13 cellular contexts compared by ENCODE assay signal in genomic region chr14:89330236-89331002, GRCh38.
DNase-seq lines count a peak whose midpoint lies in the region; ATAC-seq and FAIRE-seq lines count a peak whose summit lies in the region.
"Had no signal": no experiment of that assay in that cellular context is flagged by ENCODE, and none has a peak within 500 bp of the region (broad histone marks: within the 10 kb centered on the region; RNA-seq: fewer than 3 reads in every experiment).

No MANE protein-coding gene starts in this region.

- H3K27ac Mint-ChIP-seq in activated T-helper 17 cell treated with anti-CD3 and anti-CD28 coated beads, Interleukin-2, amount 50 U/mL, for 72 hours, result peak overlapping the region; percentile 63
- no peak overlapping the region for H3K27ac Mint-ChIP-seq in stimulated activated effector memory CD8-positive, alpha-beta T cell treated with anti-CD3 and anti-CD28 coated beads, Interleukin-12 subunit alpha, Interleukin-12 subunit beta, amount 100 ng/mL, for 72 hours
- H3K27ac Mint-ChIP-seq: activated T-cell treated with anti-CD3 and anti-CD28 coated beads, Interleukin-2, amount 50 U/mL, for 72 hours; T-helper 1 cell treated with Interleukin-12 subunit alpha and Interleukin-12 subunit beta and Interleukin-4 antibody, amounts not matched to agents 30 μg/mL and 1 μg/mL, for 36 hours had no signal

- no peaks in the 10 kb centered on the region for H3K4me1 ChIP-seq in small intestine (ENCODE audit: control insufficient read depth in 2 of 2, insufficient read depth in 1 of 2, low read depth in 1 of 2, low read length in 1 of 2)

- no peak for FAIRE-seq in small intestine (lab: Jason Lieb, UNC)
- FAIRE-seq: urothelium cell line had no signal

- H3K9me3 ChIP-seq in small intestine (ENCODE audit: control insufficient read depth, low read depth), result no peaks in the 10 kb centered on the region

- H3K4me1 Mint-ChIP-seq in activated T-helper 17 cell treated with anti-CD3 and anti-CD28 coated beads, Interleukin-2, amount 50 U/mL, for 72 hours, result peaks cover 32% of the 10 kb centered on the region
- peaks cover 60% of the 10 kb centered on the region for H3K4me1 Mint-ChIP-seq in stimulated activated effector memory CD8-positive, alpha-beta T cell treated with anti-CD3 and anti-CD28 coated beads, Interleukin-12 subunit alpha, Interleukin-12 subunit beta, amount 100 ng/mL, for 72 hours

- WGBS in small intestine, 3 donors, result 79 to 85% (median 85%) methylated on average over 11 of the region's 11 CpGs

- H3K36me3 ChIP-seq in small intestine (ENCODE audit: control insufficient read depth in 2 of 2, insufficient read depth in 2 of 2, low read length in 2 of 2), result no peaks in the 10 kb centered on the region

- no peaks in the 10 kb centered on the region for H3K27me3 ChIP-seq in small intestine (ENCODE audit: control insufficient read depth in 2 of 2, insufficient read depth in 2 of 2, low read length in 2 of 2)

- H3K36me3 Mint-ChIP-seq in activated T-helper 17 cell treated with anti-CD3 and anti-CD28 coated beads, Interleukin-2, amount 50 U/mL, for 72 hours (ENCODE audit: low read depth), result peaks cover 20% of the 10 kb centered on the region
- peaks cover 16% of the 10 kb centered on the region for H3K36me3 Mint-ChIP-seq in stimulated activated effector memory CD8-positive, alpha-beta T cell treated with anti-CD3 and anti-CD28 coated beads, Interleukin-12 subunit alpha, Interleukin-12 subunit beta, amount 100 ng/mL, for 72 hours

- ATAC-seq in activated T-helper 17 cell treated with anti-CD3 and anti-CD28 coated beads, Interleukin-2, amount 50 U/mL, for 72 hours (replicated peaks), result no peak
- ATAC-seq in left ventricle myocardium superior (peak; percentile 91), HG03108 (IDR thresholded peaks at IDR 0.05; ENCODE audit: unreplicated experiment) (no peak)
- peak; percentile 60 for ATAC-seq in stimulated activated effector memory CD8-positive, alpha-beta T cell treated with anti-CD3 and anti-CD28 coated beads, Interleukin-12 subunit alpha, Interleukin-12 subunit beta, amount 100 ng/mL, for 72 hours
- ATAC-seq: activated T-cell treated with anti-CD3 and anti-CD28 coated beads, Interleukin-2, amount 50 U/mL, for 72 hours had no signal

- no peak overlapping the region for H3K27ac ChIP-seq in small intestine (ENCODE audit: low read depth in 1 of 2, low read length in 1 of 2)

- no peaks in the 10 kb centered on the region for H3K27me3 Mint-ChIP-seq in activated T-helper 17 cell treated with anti-CD3 and anti-CD28 coated beads, Interleukin-2, amount 50 U/mL, for 72 hours

- DNase-seq in GM04504 (ENCODE audit: low read depth) (peak; percentile 77), left ventricle myocardium superior (no peak), NCI-H2227 (lab: John Stamatoyannopoulos, UW; ENCODE audit: unreplicated experiment) (no peak), small intestine (no peak), globus pallidus (ENCODE audit: low spot score) (no peak)
- DNase-seq in stimulated activated effector memory CD8-positive, alpha-beta T cell treated with anti-CD3 and anti-CD28 coated beads, Interleukin-12 subunit alpha, Interleukin-12 subunit beta, amount 100 ng/mL, for 72 hours (ENCODE audit: low spot score in 2 of 2), result no peak
- DNase-seq: activated T-cell treated with anti-CD3 and anti-CD28 coated beads, Interleukin-2, amount 50 U/mL, for 72 hours; NCI-H524 treated with DMSO at 0.1 percent for 48 hours; stimulated activated CD4-positive, alpha-beta T cell treated with anti-CD3 and anti-CD28 coated beads, Interleukin-1b, Interleukin-23, amount 100 ng/mL, for 48 hours had no signal

- intact Hi-C loops in left ventricle myocardium superior (cut with micrococcal nuclease), result no loop called here

- no peak overlapping the region for H3K4me3 Mint-ChIP-seq in activated T-helper 17 cell treated with anti-CD3 and anti-CD28 coated beads, Interleukin-2, amount 50 U/mL, for 72 hours
- H3K4me3 Mint-ChIP-seq in stimulated activated effector memory CD8-positive, alpha-beta T cell treated with anti-CD3 and anti-CD28 coated beads, Interleukin-12 subunit alpha, Interleukin-12 subunit beta, amount 100 ng/mL, for 72 hours, result no peak overlapping the region
- H3K4me3 Mint-ChIP-seq: activated T-cell treated with anti-CD3 and anti-CD28 coated beads, Interleukin-2, amount 50 U/mL, for 72 hours; T-helper 1 cell treated with Interleukin-12 subunit alpha and Interleukin-12 subunit beta and Interleukin-4 antibody, amounts not matched to agents 30 μg/mL and 1 μg/mL, for 36 hours had no signal

- H3K4me3 ChIP-seq in small intestine (ENCODE audit: low read depth in 1 of 2, low read length in 2 of 2), result no peak overlapping the region

- peaks cover 2% of the 10 kb centered on the region for H3K9me3 Mint-ChIP-seq in activated T-helper 17 cell treated with anti-CD3 and anti-CD28 coated beads, Interleukin-2, amount 50 U/mL, for 72 hours
- peaks cover under 1% of the 10 kb centered on the region for H3K9me3 Mint-ChIP-seq in stimulated activated effector memory CD8-positive, alpha-beta T cell treated with anti-CD3 and anti-CD28 coated beads, Interleukin-12 subunit alpha, Interleukin-12 subunit beta, amount 100 ng/mL, for 72 hours
- H3K9me3 Mint-ChIP-seq: T-helper 1 cell treated with Interleukin-12 subunit alpha and Interleukin-12 subunit beta and Interleukin-4 antibody, amounts not matched to agents 30 μg/mL and 1 μg/mL, for 36 hours had no signal

Comparison
In these comparisons a context has a peak if more than half of its experiments do, and no peak if none do; other contexts are left out.
1. ATAC-seq: peak in left ventricle myocardium superior (single experiment) and stimulated activated effector memory CD8-positive, alpha-beta T cell treated with anti-CD3 and anti-CD28 coated beads, Interleukin-12 subunit alpha, Interleukin-12 subunit beta, amount 100 ng/mL, for 72 hours (single experiment); none in activated T-helper 17 cell treated with anti-CD3 and anti-CD28 coated beads, Interleukin-2, amount 50 U/mL, for 72 hours (single experiment) and HG03108 (single experiment).